ENCODE assay signal across 11 cellular contexts in the genomic region with DNA sequence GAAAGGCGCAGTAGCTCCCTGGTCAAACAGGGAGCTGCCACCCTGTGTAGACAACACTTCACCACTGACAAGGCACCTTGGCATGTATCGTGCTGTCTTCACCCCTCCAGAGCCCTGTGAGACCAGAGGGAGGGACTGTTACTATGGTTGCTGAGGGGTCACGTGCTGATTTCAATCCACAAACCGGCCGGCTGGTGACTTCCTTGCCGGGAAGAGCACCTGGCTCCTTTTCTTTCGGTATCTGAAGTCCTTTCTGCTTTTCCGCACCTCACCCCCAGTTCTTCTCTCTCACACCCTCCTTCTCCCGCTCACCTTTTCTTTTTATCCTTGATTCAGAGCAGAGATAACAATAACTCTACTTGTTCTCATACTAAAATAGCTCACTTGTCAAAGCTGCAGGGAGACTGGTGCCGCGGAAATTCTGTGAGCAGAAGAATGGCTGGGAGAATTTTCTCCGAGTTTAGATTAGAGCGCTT.
A peak's percentile ranks its signal among the peaks of the same experiment; 100 is the strongest.
DNase-seq lines count a peak whose midpoint lies in the region; ATAC-seq, FAIRE-seq and TF ChIP-seq lines count a peak whose summit lies in the region.
"Had no signal": no experiment of that assay in that cellular context is flagged by ENCODE, and none has a peak within 500 bp of the region (broad histone marks: within the 10 kb centered on the region; RNA-seq: fewer than 3 reads in every experiment).

No MANE protein-coding gene starts in this region.

- H3K4me3 ChIP-seq in right atrium auricular region, result peak overlapping the region in 1 of 2 donors; percentile 18
- H3K4me3 ChIP-seq: coronary artery, ovary, vagina had no signal

- no peaks in the 10 kb centered on the region for H3K36me3 ChIP-seq in right atrium auricular region
- H3K36me3 ChIP-seq: ovary, vagina had no signal

- ATAC-seq in GM21737 (IDR thresholded peaks at IDR 0.05; ENCODE audit: unreplicated experiment) (no peak), HG02870 (IDR thresholded peaks at IDR 0.05; ENCODE audit: unreplicated experiment) (no peak)

- no peak for FAIRE-seq in D721Med (lab: Jason Lieb, UNC)

- peak; percentile 15 for DNase-seq in Daoy (ENCODE audit: low read depth)
- no peak for DNase-seq in right atrium auricular region (ENCODE audit: low spot score)
- peak; percentile 73 for DNase-seq in mucosa of gallbladder (ENCODE audit: low spot score)
- no peak for DNase-seq in NCI-H345 (lab: John Stamatoyannopoulos, UW)
- DNase-seq in D721Med (ENCODE audit: insufficient read length, low spot score), result no peak

- TF ChIP-seq CTCF in right atrium auricular region (IDR thresholded peaks at IDR 0.05) (no peak), D721Med (IDR thresholded peaks at IDR 0.05; ENCODE audit: insufficient read depth, missing control alignments) (no peak)

- H3K27ac ChIP-seq in angular gyrus (ENCODE audit: low read depth, low read length) (peak overlapping the region; percentile 1), right atrium auricular region (peak overlapping the region; percentile 21 to 44)
- H3K27ac ChIP-seq: coronary artery, ovary, vagina had no signal

- no peaks in the 10 kb centered on the region for H3K27me3 ChIP-seq in right atrium auricular region
- H3K27me3 ChIP-seq: ovary, vagina had no signal

- H3K4me1 ChIP-seq in right atrium auricular region, result peaks cover 0 to 9% of the 10 kb centered on the region in 2 donors
- H3K4me1 ChIP-seq: vagina had no signal

- H3K9me3 ChIP-seq in right atrium auricular region, result no peaks in the 10 kb centered on the region
- H3K9me3 ChIP-seq: ovary, vagina had no signal

Comparison
In these comparisons a context has a peak if more than half of its experiments do, and no peak if none do; other contexts are left out.
1. DNase-seq: peak in Daoy (single experiment) and mucosa of gallbladder (single experiment); none in right atrium auricular region (single experiment), NCI-H345 (single experiment) and D721Med (single experiment).